2 cellular contexts compared by ENCODE assay signal in genomic region chr4:118338518-118338917, GRCh38.
A peak's percentile ranks its signal among the peaks of the same experiment; 100 is the strongest.
TF ChIP-seq lines count a peak whose summit lies in the region.

No MANE protein-coding gene starts in this region.

TF ChIP-seq in HepG2, 621 proteins besides CTCF, POLR2A, EP300 and RAD21 (continued from another document):
- TF ChIP-seq, protein P1, sequence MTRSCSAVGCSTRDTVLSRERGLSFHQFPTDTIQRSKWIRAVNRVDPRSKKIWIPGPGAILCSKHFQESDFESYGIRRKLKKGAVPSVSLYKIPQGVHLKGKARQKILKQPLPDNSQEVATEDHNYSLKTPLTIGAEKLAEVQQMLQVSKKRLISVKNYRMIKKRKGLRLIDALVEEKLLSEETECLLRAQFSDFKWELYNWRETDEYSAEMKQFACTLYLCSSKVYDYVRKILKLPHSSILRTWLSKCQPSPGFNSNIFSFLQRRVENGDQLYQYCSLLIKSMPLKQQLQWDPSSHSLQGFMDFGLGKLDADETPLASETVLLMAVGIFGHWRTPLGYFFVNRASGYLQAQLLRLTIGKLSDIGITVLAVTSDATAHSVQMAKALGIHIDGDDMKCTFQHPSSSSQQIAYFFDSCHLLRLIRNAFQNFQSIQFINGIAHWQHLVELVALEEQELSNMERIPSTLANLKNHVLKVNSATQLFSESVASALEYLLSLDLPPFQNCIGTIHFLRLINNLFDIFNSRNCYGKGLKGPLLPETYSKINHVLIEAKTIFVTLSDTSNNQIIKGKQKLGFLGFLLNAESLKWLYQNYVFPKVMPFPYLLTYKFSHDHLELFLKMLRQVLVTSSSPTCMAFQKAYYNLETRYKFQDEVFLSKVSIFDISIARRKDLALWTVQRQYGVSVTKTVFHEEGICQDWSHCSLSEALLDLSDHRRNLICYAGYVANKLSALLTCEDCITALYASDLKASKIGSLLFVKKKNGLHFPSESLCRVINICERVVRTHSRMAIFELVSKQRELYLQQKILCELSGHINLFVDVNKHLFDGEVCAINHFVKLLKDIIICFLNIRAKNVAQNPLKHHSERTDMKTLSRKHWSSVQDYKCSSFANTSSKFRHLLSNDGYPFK (CRISPR knock-in tag; IDR thresholded peaks at IDR 0.05; ENCODE audit: borderline replicate concordance): no peak
- TF ChIP-seq ZNF326 (CRISPR knock-in tag; IDR thresholded peaks at IDR 0.05; ENCODE audit: borderline replicate concordance) (no peak), MTF1 (CRISPR knock-in tag; IDR thresholded peaks at IDR 0.05) (no peak), CREB1 (IDR thresholded peaks at IDR 0.05) (0 out of 2 replicates have a peak, but pooled peaks have one; percentile 13), CREB1 (CRISPR knock-in tag; IDR thresholded peaks at IDR 0.05) (no peak), ATF7 (IDR thresholded peaks at IDR 0.05) (peak; percentile 71), ATF7 (CRISPR knock-in tag; IDR thresholded peaks at IDR 0.05) (no peak), PRDM10 (CRISPR knock-in tag; IDR thresholded peaks at IDR 0.05; ENCODE audit: low read depth) (no peak), PLSCR1 (CRISPR knock-in tag; IDR thresholded peaks at IDR 0.05; ENCODE audit: borderline replicate concordance) (no peak)
- TF ChIP-seq, protein P2, sequence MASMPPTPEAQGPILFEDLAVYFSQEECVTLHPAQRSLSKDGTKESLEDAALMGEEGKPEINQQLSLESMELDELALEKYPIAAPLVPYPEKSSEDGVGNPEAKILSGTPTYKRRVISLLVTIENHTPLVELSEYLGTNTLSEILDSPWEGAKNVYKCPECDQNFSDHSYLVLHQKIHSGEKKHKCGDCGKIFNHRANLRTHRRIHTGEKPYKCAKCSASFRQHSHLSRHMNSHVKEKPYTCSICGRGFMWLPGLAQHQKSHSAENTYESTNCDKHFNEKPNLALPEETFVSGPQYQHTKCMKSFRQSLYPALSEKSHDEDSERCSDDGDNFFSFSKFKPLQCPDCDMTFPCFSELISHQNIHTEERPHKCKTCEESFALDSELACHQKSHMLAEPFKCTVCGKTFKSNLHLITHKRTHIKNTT (CRISPR knock-in tag; IDR thresholded peaks at IDR 0.05): no peak

TF ChIP-seq in SK-N-SH treated with all-trans-retinoic acid at 6 μM for 48 hours, 23 proteins besides CTCF, POLR2A, EP300 and RAD21 (continued from another document):
- TF ChIP-seq POU6F1 (CRISPR knock-in tag; IDR thresholded peaks at IDR 0.05; ENCODE audit: borderline replicate concordance, low read depth): no peak
- 0 out of 2 replicates have a peak, but pooled peaks have one; percentile 17 for TF ChIP-seq ISL1 (CRISPR knock-in tag; IDR thresholded peaks at IDR 0.05)
